8 cellular contexts compared by ENCODE assay signal in genomic region chr3:128123538-128124368, GRCh38. TPM values are rescaled to one million over a fixed set of nuclear protein-coding genes. Genes with fewer than 3 reads are reported as not detected.
DNase-seq lines count a peak whose midpoint lies in the region; TF ChIP-seq lines count a peak whose summit lies in the region.

TSS of gene RUVBL1 (minus strand) at chr3:128123812. CDS start at chr3:128123724, 88 bp downstream.

- peak within 1 kb of the TSS; percentile 87 for H2AFZ ChIP-seq in neuronal stem cell (ENCODE audit: low read length)

- POLR2A ChIA-PET in HEK293T (lab: Yijun Ruan, JAX) = interaction anchor here (0.8 to 2.0 kb wide), 13 partner anchors 10 to 72 kb away, joined by 3 to 18 read pairs (median 4); partner anchors contain the start of genes EEFSEC and SEC61A1

- peak within 1 kb of the TSS; percentile 72 for H2AK5ac ChIP-seq in neuronal stem cell (ENCODE audit: low read depth, low read length)

- H2BK15ac ChIP-seq in neuronal stem cell (ENCODE audit: low read length) = no peak within 1 kb of the TSS

- peak within 1 kb of the TSS; percentile 59 for H3K4me2 ChIP-seq in neuronal stem cell (ENCODE audit: insufficient read depth, low read length, poor library complexity, severe bottlenecking)

- no peak within 1 kb of the TSS for H2BK5ac ChIP-seq in neuronal stem cell (ENCODE audit: low read length)

- peak within 1 kb of the TSS; percentile 87 for H3K27ac ChIP-seq in neuronal stem cell (replicated peaks; ENCODE audit: low read length)

- CTCF ChIA-PET in HEK293T (lab: Yijun Ruan, JAX) = interaction anchor here (0.7 to 1.7 kb wide), 3 partner anchors 10 to 33 kb away, joined by 3 to 10 read pairs (median 4); no protein-coding TSS in a partner anchor

- H3K27me3 ChIP-seq in neuronal stem cell (ENCODE audit: control insufficient read depth in 3 of 3, insufficient read depth in 3 of 3, low read depth in 1 of 3, low read length in 3 of 3) = peaks cover 0 to 6% (median 2%) of the 10 kb centered on the region in 3 experiments

- peak within 1 kb of the TSS; percentile 89 to 91 for H3K4me3 ChIP-seq in neuronal stem cell (ENCODE audit: low read length in 2 of 2)

- H4K8ac ChIP-seq in neuronal stem cell (ENCODE audit: low read depth, low read length) = no peak within 1 kb of the TSS

- in situ Hi-C loops in SK-MEL-5 (cut with HindIII; ENCODE audit: low pct_unique_long_range_greater_than_20kb, low sequenced_read_pairs) = no loop called here

- peaks cover 0 to 22% of the 10 kb centered on the region in 2 donors for H3K36me3 ChIP-seq in neuronal stem cell (replicated peaks in 1 of 2; ENCODE audit: control insufficient read depth in 2 of 2, insufficient read depth in 2 of 2, low read length in 2 of 2)

- peak within 1 kb of the TSS; percentile 99 for H3K18ac ChIP-seq in neuronal stem cell (ENCODE audit: low read length)

- peak; percentile 94 for DNase-seq in GF-D8 (lab: John Stamatoyannopoulos, UW)
- DNase-seq in HEK293T (ENCODE audit: extremely low spot score) = peak; percentile 98
- DNase-seq in MV-4-11 (lab: John Stamatoyannopoulos, UW) = peak; percentile 98
- peak; percentile 98 for DNase-seq in SK-MEL-5 (ENCODE audit: low read depth, low spot score)
- peak; percentile 98 for DNase-seq in activated naive CD4-positive, alpha-beta T cell treated with Interleukin-2 at 50 U/mL for 16 hours
- peak; percentile 97 for DNase-seq in foreskin melanocyte
- peak; percentile 91 for DNase-seq in neuronal stem cell (ENCODE audit: low spot score)

- peak within 1 kb of the TSS; percentile 53 for H3K4ac ChIP-seq in neuronal stem cell (ENCODE audit: low read length)

- no peak for TF ChIP-seq CTCF in subcutaneous adipose tissue (IDR thresholded peaks at IDR 0.05; ENCODE audit: low read depth)

- H3K79me1 ChIP-seq in neuronal stem cell (ENCODE audit: low read depth, low read length) = no peaks in the 10 kb centered on the region

- no peak within 1 kb of the TSS for H2BK120ac ChIP-seq in neuronal stem cell (ENCODE audit: low read depth, low read length)

- no peak within 1 kb of the TSS for H2BK12ac ChIP-seq in neuronal stem cell (ENCODE audit: low read length)

- peak within 1 kb of the TSS; percentile 95 for H3K9ac ChIP-seq in neuronal stem cell (ENCODE audit: low read depth, low read length, poor library complexity)

- H3K23ac ChIP-seq in neuronal stem cell (ENCODE audit: low read depth, low read length, poor library complexity) = peak within 1 kb of the TSS; percentile 82

- WGBS in neuronal stem cell (ENCODE audit: extremely low coverage in 2 of 2, insufficient read length in 2 of 2, insufficient replicate concordance in 1 of 2), 2 donors = no CpG with 5 or more reads among the region's 47 CpGs

- H3K14ac ChIP-seq in neuronal stem cell (ENCODE audit: low read length) = peak within 1 kb of the TSS; percentile 79

- H3K9me3 ChIP-seq in neuronal stem cell (replicated peaks in 1 of 2; ENCODE audit: control insufficient read depth in 2 of 2, insufficient read depth in 1 of 2, low read depth in 1 of 2, low read length in 2 of 2) = no peaks in the 10 kb centered on the region

- peak within 1 kb of the TSS; percentile 28 for H4K91ac ChIP-seq in neuronal stem cell (ENCODE audit: low read depth, low read length, poor library complexity)

- peaks cover 5 to 8% of the 10 kb centered on the region in 2 donors for H3K4me1 ChIP-seq in neuronal stem cell (ENCODE audit: control insufficient read depth in 2 of 2, insufficient read depth in 1 of 2, low read depth in 1 of 2, low read length in 2 of 2)

TF ChIP-seq in HEK293T, 16 proteins besides CTCF, POLR2A, EP300 and RAD21:
- TF ChIP-seq FOXM1 (IDR thresholded peaks at IDR 0.05; ENCODE audit: borderline replicate concordance) (peak; percentile 30; the same call in 1 of the 2 replicates), ELF4 (IDR thresholded peaks at IDR 0.05) (peak; percentile 43; the same call in 1 of the 2 replicates), L3MBTL2 (conservative IDR thresholded peaks at IDR 0.05) (peak; percentile 87), LEF1 (IDR thresholded peaks at IDR 0.05; ENCODE audit: borderline replicate concordance) (no peak), HDGF (IDR thresholded peaks at IDR 0.05; ENCODE audit: borderline replicate concordance) (no peak), ZNF384 (IDR thresholded peaks at IDR 0.05) (no peak), SP1 (IDR thresholded peaks at IDR 0.05) (no peak), PKNOX1 (IDR thresholded peaks at IDR 0.05) (peak; percentile 99), ARNT (IDR thresholded peaks at IDR 0.05) (no peak), CTBP1 (IDR thresholded peaks at IDR 0.05; ENCODE audit: borderline replicate concordance) (peak; percentile 82), FOXA1 (IDR thresholded peaks at IDR 0.05) (no peak), FOXK2 (IDR thresholded peaks at IDR 0.05) (no peak), BHLHE40 (IDR thresholded peaks at IDR 0.05; ENCODE audit: borderline replicate concordance) (no peak), TARDBP (IDR thresholded peaks at IDR 0.05) (peak; percentile 69), SUZ12 (IDR thresholded peaks at IDR 0.05) (no peak), NFRKB (IDR thresholded peaks at IDR 0.05) (no peak)
TF ChIP-seq in HEK293T: peak in this region for 6.

RNA-seq across cellular contexts. Expression of gene RUVBL1, which starts in this region (rescaled TPM):
- total RNA-seq in SK-MEL-5 (2014; rRNA removed; shearing (Covaris generic)) = 151 and 161 TPM in 2 replicates
- 91.9 and 104 TPM in 2 replicates for polyA plus RNA-seq in SK-MEL-5 (2015; cell fraction: cytosol; rRNA removed)
- polyA plus RNA-seq in SK-MEL-5 (2015; cell fraction: nucleus; rRNA removed) = 34.2 and 56.5 TPM in 2 replicates
- 62.1 TPM for polyA plus RNA-seq in neuronal stem cell (2013, experiment 1 of 2)
- polyA plus RNA-seq in neuronal stem cell (2013, experiment 2 of 2) = 61.3 TPM
- 10 to 100 TPM; 14.1 to 29.3 (median 17.1) TPM for total RNA-seq in subcutaneous adipose tissue

Comparison
In these comparisons a context has a peak if more than half of its experiments do, and no peak if none do; other contexts are left out.
1. Peak in every context shown above with its lines: DNase-seq, H3K4me3 ChIP-seq and H3K27ac ChIP-seq.